8 cellular contexts compared by ENCODE assay signal in genomic region chr12:62640910-62641448, GRCh38.
A peak's percentile ranks its signal among the peaks of the same experiment; 100 is the strongest.
DNase-seq lines count a peak whose midpoint lies in the region; ATAC-seq lines count a peak whose summit lies in the region.

No MANE protein-coding gene starts in this region.

- ATAC-seq in GM19463 (IDR thresholded peaks at IDR 0.05; ENCODE audit: unreplicated experiment) (peak; percentile 88), HG03442 (IDR thresholded peaks at IDR 0.05; ENCODE audit: unreplicated experiment) (peak; percentile 95)
- peak; percentile 98 to 99 for ATAC-seq in activated naive CD4-positive, alpha-beta T cell treated with anti-CD3 and anti-CD28 coated beads, Interleukin-2, amount 50 U/mL, for 72 hours

- H3K36me3 Mint-ChIP-seq in activated naive CD4-positive, alpha-beta T cell treated with anti-CD3 and anti-CD28 coated beads, Interleukin-2, amount 50 U/mL, for 72 hours, result no peaks in the 10 kb centered on the region

- H3K9me3 Mint-ChIP-seq in activated naive CD4-positive, alpha-beta T cell treated with anti-CD3 and anti-CD28 coated beads, Interleukin-2, amount 50 U/mL, for 72 hours, result no peaks in the 10 kb centered on the region

- H3K27ac Mint-ChIP-seq in activated naive CD4-positive, alpha-beta T cell treated with anti-CD3 and anti-CD28 coated beads, Interleukin-2, amount 50 U/mL, for 72 hours, result peak overlapping the region in 1 of 2 donors; percentile 65

- peak; percentile 63 for DNase-seq in DMS53 (lab: John Stamatoyannopoulos, UW)
- peak in 1 of 2 donors; percentile 47 for DNase-seq in activated naive CD4-positive, alpha-beta T cell treated with anti-CD3 and anti-CD28 coated beads, Interleukin-2, amount 50 U/mL, for 72 hours (ENCODE audit: low spot score in 2 of 2)
- peak; percentile 60 for DNase-seq in stimulated activated CD4-positive, alpha-beta T cell treated with anti-CD3 and anti-CD28 coated beads, Interleukin-15, amount 100 ng/mL, for 24 hours
- no peak for DNase-seq in NCI-H510A treated with DMSO at 0.1 percent for 48 hours (lab: John Stamatoyannopoulos, UW)
- DNase-seq in C1 segment of cervical spinal cord (lab: John Stamatoyannopoulos, UW), result no peak
- no peak for DNase-seq in GF-D8 (lab: John Stamatoyannopoulos, UW)

Comparison
In these comparisons a context has a peak if more than half of its experiments do, and no peak if none do; other contexts are left out.
1. DNase-seq: peak in DMS53 (single experiment) and stimulated activated CD4-positive, alpha-beta T cell treated with anti-CD3 and anti-CD28 coated beads, Interleukin-15, amount 100 ng/mL, for 24 hours (single experiment); none in NCI-H510A treated with DMSO at 0.1 percent for 48 hours (single experiment), C1 segment of cervical spinal cord (0 of 14) and GF-D8 (single experiment).
2. Peak in every context shown above with its lines, with median percentiles within 50 percentile points of each other: ATAC-seq.